Comparison of ENCODE assay signal across 17 cellular contexts in the genomic region with DNA sequence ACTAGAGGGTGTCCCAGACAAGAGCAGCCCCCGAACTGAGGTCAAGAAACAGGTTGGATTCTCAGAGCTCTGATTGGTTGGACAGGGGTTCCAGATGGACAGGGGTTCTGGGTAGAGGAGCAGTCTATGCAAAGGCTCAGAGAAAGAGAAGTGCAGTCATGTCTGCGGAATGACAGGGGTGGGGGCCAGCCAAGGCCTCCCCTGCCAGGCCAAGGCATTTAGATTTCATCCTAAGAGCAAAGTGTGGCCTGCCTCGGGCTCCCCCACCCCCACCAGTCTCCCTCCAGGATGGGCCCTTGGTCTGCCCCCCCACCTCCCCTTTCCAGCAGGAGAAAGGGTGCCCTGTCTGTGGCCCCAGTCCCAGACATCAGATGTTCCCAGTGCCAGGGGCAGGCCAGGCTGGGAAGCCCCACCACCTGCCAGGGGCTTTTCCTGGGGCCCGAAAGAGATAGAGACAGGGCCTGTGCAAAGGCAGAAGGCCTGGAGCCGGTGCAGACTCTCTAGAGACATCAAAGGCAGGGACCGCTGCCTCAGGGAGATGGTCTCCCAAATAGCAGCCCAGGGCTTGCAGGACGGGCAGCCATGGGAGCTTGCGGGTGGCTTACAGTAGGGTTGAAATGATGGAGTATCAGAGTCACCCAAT. TPM values are rescaled to one million over a fixed set of nuclear protein-coding genes. Genes with fewer than 3 reads are reported as not detected.
DNase-seq lines count a peak whose midpoint lies in the region; ATAC-seq, FAIRE-seq and TF ChIP-seq lines count a peak whose summit lies in the region.
"Had no signal": no experiment of that assay in that cellular context is flagged by ENCODE, and none has a peak within 500 bp of the region (broad histone marks: within the 10 kb centered on the region; RNA-seq: fewer than 3 reads in every experiment).

No MANE protein-coding gene starts in this region.

- H3K27me3 ChIP-seq in breast epithelium = no peaks in the 10 kb centered on the region
- H3K27me3 ChIP-seq in hepatocyte = no peaks in the 10 kb centered on the region
- H3K27me3 ChIP-seq: neural progenitor cell had no signal

- H3K4me3 ChIP-seq in breast epithelium (no peak overlapping the region), hepatocyte (no peak overlapping the region)
- H3K4me3 ChIP-seq: neural progenitor cell had no signal

- intact Hi-C loops in left ventricle myocardium superior (cut with micrococcal nuclease) (no loop called here), left cardiac atrium (cut with DNase I) (no loop called here), breast epithelium (cut with DNase I; ENCODE audit: low total_unique reads) (no loop called here)

- FAIRE-seq in HTR-8/SVneo (lab: Jason Lieb, UNC) = no peak
- FAIRE-seq: G401.6 had no signal

- no peaks in the 10 kb centered on the region for H3K36me3 ChIP-seq in breast epithelium
- no peaks in the 10 kb centered on the region for H3K36me3 ChIP-seq in hepatocyte (replicated peaks; ENCODE audit: insufficient read depth, low read depth)
- H3K36me3 ChIP-seq: neural progenitor cell had no signal

- ATAC-seq in left ventricle myocardium superior (no peak), left cardiac atrium (no peak), HG03097 (IDR thresholded peaks at IDR 0.05; ENCODE audit: low FRiP score, unreplicated experiment) (no peak), GM19035 (IDR thresholded peaks at IDR 0.05; ENCODE audit: unreplicated experiment) (no peak)

- H2AFZ ChIP-seq in hepatocyte = no peak overlapping the region
- H2AFZ ChIP-seq: neural progenitor cell had no signal

- H3K27ac ChIP-seq in breast epithelium = peak overlapping the region; percentile 70 to 79
- no peak overlapping the region for H3K27ac ChIP-seq in hepatocyte
- H3K27ac ChIP-seq: neural progenitor cell had no signal

- TF ChIP-seq POLR2A in breast epithelium (IDR thresholded peaks at IDR 0.05) = no peak

- H3K9me3 ChIP-seq in breast epithelium (no peaks in the 10 kb centered on the region), hepatocyte (ENCODE audit: low read depth) (no peaks in the 10 kb centered on the region)

- no peaks in the 10 kb centered on the region for H3K79me2 ChIP-seq in hepatocyte

- TF ChIP-seq CTCF in breast epithelium (IDR thresholded peaks at IDR 0.05) (no peak), hepatocyte (IDR thresholded peaks at IDR 0.05; ENCODE audit: poor library complexity) (no peak)

- DNase-seq in left ventricle myocardium superior (peak; percentile 21), left cardiac atrium (no peak), breast epithelium (ENCODE audit: low spot score in 2 of 2) (no peak), mesenteric fat pad (ENCODE audit: low spot score) (peak; percentile 84), HTR-8/SVneo (ENCODE audit: insufficient read length, low spot score) (no peak), hepatocyte (ENCODE audit: low spot score) (no peak)
- DNase-seq: activated CD4-positive, alpha-beta T cell treated with anti-CD3 and anti-CD28 coated beads for 1 hour; activated gamma-delta T cell; endodermal cell; KG1; NCI-H526; stimulated activated CD4-positive, alpha-beta T cell treated with anti-CD3 and anti-CD28 coated beads, Interleukin-15, amount 100 ng/mL, for 24 hours; stimulated activated naive CD4-positive, alpha-beta T cell had no signal

- WGBS in hepatocyte (ENCODE audit: low lambda C conversion rate, missing lambda C conversion rate) = 90% methylated on average over 7 of the region's 8 CpGs

- no peak overlapping the region for H3K4me2 ChIP-seq in hepatocyte
- H3K4me2 ChIP-seq: neural progenitor cell had no signal

- no peaks in the 10 kb centered on the region for H4K20me1 ChIP-seq in hepatocyte (ENCODE audit: insufficient read depth, poor library complexity, severe bottlenecking)

- H3K9me2 ChIP-seq in hepatocyte (replicated peaks; ENCODE audit: insufficient read depth) = no peaks in the 10 kb centered on the region

- H3K4me1 ChIP-seq in breast epithelium = peaks cover 7 to 18% of the 10 kb centered on the region in 2 donors
- H3K4me1 ChIP-seq in hepatocyte (ENCODE audit: insufficient read depth) = no peaks in the 10 kb centered on the region
- H3K4me1 ChIP-seq: neural progenitor cell had no signal

RNA-seq across cellular contexts. Expression of gene SUSD2, which starts 9.4 kb away (rescaled TPM):
- total RNA-seq in left ventricle myocardium superior (3.3 TPM), left cardiac atrium (1 to 10 TPM; 7.5 to 7.7 TPM), breast epithelium (1 to 10 TPM in 2 of 3 donors, under 1 TPM in 1; 0.80 to 7.9 (median 5.6) TPM), mesenteric fat pad (5.9 TPM), hepatocyte (6.1 and 9.7 TPM in 2 replicates)
- polyA plus RNA-seq in hepatocyte = 6.9 and 10.8 TPM in 2 replicates

RNA-seq across cellular contexts. Expression of gene GGT5, which starts 54.2 kb away (rescaled TPM):
- total RNA-seq in left ventricle myocardium superior (19.8 TPM), left cardiac atrium (10 to 100 TPM; 41.5 to 57.8 TPM), breast epithelium (100 to 1,000 TPM in 1 of 3 donors, 10 to 100 TPM in 2; 27.1 to 114 (median 61.0) TPM), mesenteric fat pad (45.4 TPM), hepatocyte (5.8 and 9.8 TPM in 2 replicates)
- polyA plus RNA-seq in hepatocyte = 47.4 and 56.5 TPM in 2 replicates

Comparison
In these comparisons a context has a peak if more than half of its experiments do, and no peak if none do; other contexts are left out.
1. DNase-seq: peak in left ventricle myocardium superior (single experiment) and mesenteric fat pad (single experiment); none in left cardiac atrium (single experiment), breast epithelium (0 of 2), HTR-8/SVneo (single experiment) and hepatocyte (single experiment).